10 cellular contexts compared by ENCODE assay signal in genomic region chr1:210239295-210240155, GRCh38. TPM values are rescaled to one million over a fixed set of nuclear protein-coding genes. Genes with fewer than 3 reads are reported as not detected.
DNase-seq lines count a peak whose midpoint lies in the region; ATAC-seq and TF ChIP-seq lines count a peak whose summit lies in the region.
"Had no signal": no experiment of that assay in that cellular context is flagged by ENCODE, and none has a peak within 500 bp of the region (broad histone marks: within the 10 kb centered on the region; RNA-seq: fewer than 3 reads in every experiment).

No MANE protein-coding gene starts in this region.

- in situ Hi-C loops in astrocyte of the spinal cord (cut with HindIII; ENCODE audit: low sequenced_read_pairs), result no loop called here

- intact Hi-C loops in CD8-positive, alpha-beta T cell (cut with DNase I, micrococcal nuclease), result no loop called here

- no peak for ATAC-seq in CD8-positive, alpha-beta T cell

- H3K27ac ChIP-seq in HEK293 (ENCODE audit: extremely low read depth, low read depth, low read length), result no peak overlapping the region
- no peak overlapping the region for H3K27ac ChIP-seq in CD8-positive, alpha-beta T cell (ENCODE audit: low read depth, low read length)

- H3K4me1 Mint-ChIP-seq in CD8-positive, alpha-beta T cell (ENCODE audit: low read depth), result peaks cover 1% of the 10 kb centered on the region

- H3K4me1 ChIP-seq in HEK293 (ENCODE audit: control insufficient read depth, insufficient read depth, low read length), result peaks cover 43% of the 10 kb centered on the region
- H3K4me1 ChIP-seq in CD8-positive, alpha-beta T cell (ENCODE audit: insufficient read depth, low read length), result no peaks in the 10 kb centered on the region

- H3K27ac Mint-ChIP-seq in CD8-positive, alpha-beta T cell, result no peak overlapping the region
- H3K27ac Mint-ChIP-seq: memory B cell had no signal

- no peaks in the 10 kb centered on the region for H3K36me3 Mint-ChIP-seq in CD8-positive, alpha-beta T cell
- H3K36me3 Mint-ChIP-seq: memory B cell had no signal

- peak; percentile 89 for DNase-seq in A172 (ENCODE audit: low spot score)
- DNase-seq in astrocyte of the spinal cord (ENCODE audit: low read depth, low spot score), result peak; percentile 92
- DNase-seq in left kidney (ENCODE audit: low read depth, low spot score), result peak; percentile 70
- DNase-seq in activated gamma-delta T cell (lab: John Stamatoyannopoulos, UW), result no peak
- DNase-seq in NOMO-1 treated with DMSO at 0.1 percent for 48 hours (lab: John Stamatoyannopoulos, UW; ENCODE audit: unreplicated experiment), result no peak
- DNase-seq in CD8-positive, alpha-beta T cell, result no peak
- no peak for DNase-seq in stimulated activated CD4-positive, alpha-beta T cell treated with anti-CD3 and anti-CD28 coated beads, Interleukin-4, amount 100 ng/mL, for 4 hours
- DNase-seq: T-helper 2 cell had no signal

- H3K4me3 Mint-ChIP-seq in CD8-positive, alpha-beta T cell, result no peak overlapping the region
- H3K4me3 Mint-ChIP-seq: memory B cell had no signal

- TF ChIP-seq CTCF in HEK293 (tag by site-specific recombination; IDR thresholded peaks at IDR 0.05) (no peak; the same call in 1 of the 2 replicates), astrocyte of the spinal cord (IDR thresholded peaks at IDR 0.05; ENCODE audit: low read depth, low read length) (peak; percentile 73)
- no peak for TF ChIP-seq CTCF in CD8-positive, alpha-beta T cell (IDR thresholded peaks at IDR 0.05)

- H3K9me3 Mint-ChIP-seq in CD8-positive, alpha-beta T cell, result no peaks in the 10 kb centered on the region
- H3K9me3 Mint-ChIP-seq: memory B cell had no signal

- CTCF ChIA-PET in HEK293 (lab: Yijun Ruan, JAX), result interaction anchor here (0.6 to 2.7 kb wide), 9 partner anchors 11 to 156 kb away, joined by 3 to 22 read pairs (median 4); no protein-coding TSS in a partner anchor
- CTCF ChIA-PET in CD8-positive, alpha-beta T cell (lab: Charles Lee), result no interaction called here

- peaks cover 11% of the 10 kb centered on the region for H3K27me3 ChIP-seq in CD8-positive, alpha-beta T cell (ENCODE audit: insufficient read depth, low read length)

- peaks cover 63% of the 10 kb centered on the region for H3K27me3 Mint-ChIP-seq in CD8-positive, alpha-beta T cell (ENCODE audit: low read depth)

- POLR2A ChIA-PET in HEK293 (lab: Yijun Ruan, JAX), result no interaction called here
- POLR2A ChIA-PET in CD8-positive, alpha-beta T cell (lab: Charles Lee), result no interaction called here

- H3K9me3 ChIP-seq in HEK293 (ENCODE audit: control insufficient read depth, insufficient read depth, low read depth, low read length), result no peaks in the 10 kb centered on the region
- H3K9me3 ChIP-seq in CD8-positive, alpha-beta T cell (ENCODE audit: low read length), result no peaks in the 10 kb centered on the region

- H3K4me3 ChIP-seq in HEK293 (ENCODE audit: low read depth, low read length) (no peak overlapping the region), astrocyte of the spinal cord (ENCODE audit: low read depth, low read length) (no peak overlapping the region)
- no peak overlapping the region for H3K4me3 ChIP-seq in CD8-positive, alpha-beta T cell (ENCODE audit: low read depth, low read length)

- H3K36me3 ChIP-seq in HEK293 (ENCODE audit: control insufficient read depth in 2 of 2, insufficient read depth in 1 of 2, low read length in 2 of 2), result peaks cover 13 to 22% of the 10 kb centered on the region in 2 experiments; a peak in 2 of 3 replicates
- no peaks in the 10 kb centered on the region for H3K36me3 ChIP-seq in CD8-positive, alpha-beta T cell (ENCODE audit: insufficient read depth, low read length)

TF ChIP-seq in HEK293, 187 proteins besides CTCF, POLR2A, EP300 and RAD21 (continues in another document):
- 0 out of 2 replicates have a peak, but pooled peaks have one; percentile 23 for TF ChIP-seq BCL6B (tag by site-specific recombination; IDR thresholded peaks at IDR 0.05)
- TF ChIP-seq ZNF629 (tag by site-specific recombination; IDR thresholded peaks at IDR 0.05), result peak; percentile 47; the same call in 1 of the 2 replicates
- TF ChIP-seq ZXDB (tag by site-specific recombination; IDR thresholded peaks at IDR 0.05), result peak; percentile 40; the same call in 1 of the 2 replicates
- TF ChIP-seq ZNF596 (tag by site-specific recombination; IDR thresholded peaks at IDR 0.05), result peak; percentile 62; the same call in 1 of the 2 replicates
- no peak for TF ChIP-seq ZNF792 (tag by site-specific recombination; IDR thresholded peaks at IDR 0.05)
- no peak for TF ChIP-seq ZNF510 (tag by site-specific recombination; IDR thresholded peaks at IDR 0.05; ENCODE audit: insufficient replicate concordance)
- TF ChIP-seq IKZF3 (tag by site-specific recombination; IDR thresholded peaks at IDR 0.05), result peak; percentile 41; the same call in 1 of the 2 replicates
- no peak for TF ChIP-seq ZNF48 (tag by site-specific recombination; IDR thresholded peaks at IDR 0.05)
- 0 out of 2 replicates have a peak, but pooled peaks have one; percentile 11 for TF ChIP-seq ZNF513 (tag by site-specific recombination; IDR thresholded peaks at IDR 0.05)
- peak; percentile 68; the same call in 1 of the 2 replicates for TF ChIP-seq ZEB2 (tag by site-specific recombination; IDR thresholded peaks at IDR 0.05)
- no peak for TF ChIP-seq ZNF426 (tag by site-specific recombination; IDR thresholded peaks at IDR 0.05)
- TF ChIP-seq MEIS1 (CRISPR knock-in tag; IDR thresholded peaks at IDR 0.05; ENCODE audit: borderline replicate concordance), result 0 out of 2 replicates have a peak, but pooled peaks have one; percentile 70
- TF ChIP-seq ZNF37A (tag by site-specific recombination; IDR thresholded peaks at IDR 0.05), result no peak
- peak; percentile 65 for TF ChIP-seq FEZF1 (tag by site-specific recombination; IDR thresholded peaks at IDR 0.05)
- peak; percentile 83 for TF ChIP-seq SP7 (tag by site-specific recombination; IDR thresholded peaks at IDR 0.05)
- peak; percentile 60 for TF ChIP-seq ZNF366 (tag by site-specific recombination; conservative IDR thresholded peaks at IDR 0.05)
- no peak for TF ChIP-seq ZNF776 (tag by site-specific recombination; IDR thresholded peaks at IDR 0.05; ENCODE audit: borderline replicate concordance)
- TF ChIP-seq PRDM6 (tag by site-specific recombination; IDR thresholded peaks at IDR 0.05), result peak; percentile 92
- no peak for TF ChIP-seq SCRT2 (tag by site-specific recombination; IDR thresholded peaks at IDR 0.05)
- TF ChIP-seq ZNF558 (tag by site-specific recombination; IDR thresholded peaks at IDR 0.05), result 0 out of 2 replicates have a peak, but pooled peaks have one; percentile 23
- TF ChIP-seq GFI1B (tag by site-specific recombination; IDR thresholded peaks at IDR 0.05), result peak; percentile 59
- TF ChIP-seq KLF10 (tag by site-specific recombination; IDR thresholded peaks at IDR 0.05), result peak; percentile 2; the same call in 1 of the 2 replicates
- peak; percentile 74 for TF ChIP-seq ZNF843 (tag by site-specific recombination; IDR thresholded peaks at IDR 0.05)

RNA-seq across cellular contexts. Expression of gene SERTAD4, which starts 6.9 kb away (rescaled TPM):
- total RNA-seq in A172 (2014; rRNA removed; shearing (Covaris generic)), result 8.0 and 12.8 TPM in 2 replicates
- not detected for total RNA-seq in CD8-positive, alpha-beta T cell

Comparison
In these comparisons a context has a peak if more than half of its experiments do, and no peak if none do; other contexts are left out.
1. DNase-seq: peak in A172 (single experiment), astrocyte of the spinal cord (single experiment) and left kidney (single experiment); none in activated gamma-delta T cell (single experiment), NOMO-1 treated with DMSO at 0.1 percent for 48 hours (single experiment), CD8-positive, alpha-beta T cell (0 of 7) and stimulated activated CD4-positive, alpha-beta T cell treated with anti-CD3 and anti-CD28 coated beads, Interleukin-4, amount 100 ng/mL, for 4 hours (0 of 2).